1 cellular context compared by ENCODE assay signal in genomic region chr1:113219377-113219776, GRCh38.
TF ChIP-seq lines count a peak whose summit lies in the region.

No MANE protein-coding gene starts in this region.

TF ChIP-seq in GM12878, 131 proteins besides CTCF, POLR2A, EP300 and RAD21 (continued from another document):
- TF ChIP-seq MTA2 (IDR thresholded peaks at IDR 0.05; ENCODE audit: low read depth), result no peak
TF ChIP-seq in GM12878: peak in this region for 0.
